26 cellular contexts compared by ENCODE assay signal in the genomic region with DNA sequence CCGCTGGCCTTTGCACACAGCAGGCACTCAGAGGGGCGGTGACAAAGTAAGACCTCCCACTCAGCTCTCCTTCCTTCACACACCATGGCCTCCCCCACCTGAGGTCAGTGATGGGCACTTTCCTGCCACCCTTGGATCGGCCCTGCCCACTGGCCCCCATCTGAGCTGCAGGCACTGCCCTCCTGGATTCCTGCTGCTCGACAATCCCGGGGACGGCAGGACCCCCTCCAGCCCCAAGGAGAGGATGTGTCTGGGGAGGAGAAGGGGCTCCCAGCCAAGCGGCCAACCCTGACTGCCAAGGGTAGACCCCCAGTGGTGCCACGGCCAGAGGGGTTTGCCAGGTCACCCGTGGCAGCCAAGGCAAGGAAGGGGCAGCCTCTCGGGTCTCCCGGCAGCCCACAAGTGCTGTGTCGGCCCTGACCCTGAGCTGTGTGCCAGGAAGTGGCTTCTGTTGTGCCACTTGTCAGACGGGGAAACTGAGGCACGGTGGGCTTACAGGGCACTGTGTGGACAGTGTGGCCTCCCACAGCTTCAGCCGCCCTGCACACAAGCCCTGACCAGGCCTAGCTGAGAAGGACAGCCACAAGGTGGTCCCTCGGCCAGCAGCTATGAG. TPM values are rescaled to one million over a fixed set of nuclear protein-coding genes. Genes with fewer than 3 reads are reported as not detected.
DNase-seq lines count a peak whose midpoint lies in the region; ATAC-seq, FAIRE-seq and TF ChIP-seq lines count a peak whose summit lies in the region.
"Had no signal": no experiment of that assay in that cellular context is flagged by ENCODE, and none has a peak within 500 bp of the region (broad histone marks: within the 10 kb centered on the region; RNA-seq: fewer than 3 reads in every experiment).

No MANE protein-coding gene starts in this region.

- 81% methylated on average over 11 of the region's 16 CpGs for WGBS in HepG2 (ENCODE audit: low lambda C conversion rate)
- WGBS in right lobe of liver (ENCODE audit: insufficient coverage, low coverage, low lambda C conversion rate, missing lambda C conversion rate), result no CpG with 5 or more reads among the region's 16 CpGs

- H3K36me3 ChIP-seq in HepG2 (replicated peaks in 1 of 2; ENCODE audit: control insufficient read depth in 1 of 2, insufficient read depth in 2 of 2, low read length in 2 of 2), result peaks cover 0 to 2% of the 10 kb centered on the region in 2 experiments; a peak in 2 of 5 replicates
- no peaks in the 10 kb centered on the region for H3K36me3 ChIP-seq in right lobe of liver
- peaks cover 20% of the 10 kb centered on the region for H3K36me3 ChIP-seq in lower lobe of right lung
- H3K36me3 ChIP-seq: WERI-Rb-1 had no signal

- H3K27me3 ChIP-seq in HepG2 (ENCODE audit: control insufficient read depth in 1 of 2, insufficient read depth in 2 of 2, low read length in 2 of 2), result no peaks in the 10 kb centered on the region
- no peaks in the 10 kb centered on the region for H3K27me3 ChIP-seq in right lobe of liver
- no peaks in the 10 kb centered on the region for H3K27me3 ChIP-seq in lower lobe of right lung (ENCODE audit: low read depth)
- H3K27me3 ChIP-seq: spleen, testis had no signal

- in situ Hi-C loops in HepG2 (cut with HindIII; ENCODE audit: extremely low pct_ligation_motif_present, low pct_unique_long_range_greater_than_20kb), result no loop called here

- peaks cover 69% of the 10 kb centered on the region for H3K4me1 ChIP-seq in HepG2 (ENCODE audit: insufficient read depth, low read length)
- peaks cover 0 to 44% (median 23%) of the 10 kb centered on the region in 4 donors for H3K4me1 ChIP-seq in right lobe of liver
- peaks cover 83% of the 10 kb centered on the region for H3K4me1 ChIP-seq in lower lobe of right lung
- H3K4me1 ChIP-seq: psoas muscle, testis had no signal

- no peak overlapping the region for H3K9ac ChIP-seq in HepG2 (ENCODE audit: insufficient read depth, low read depth, low read length)

- H3K4me3 ChIP-seq in HepG2 (replicated peaks in 1 of 3; ENCODE audit: insufficient read depth in 1 of 3, low read depth in 2 of 3, low read length in 3 of 3) (no peak overlapping the region), right lobe of liver (no peak overlapping the region), lower lobe of right lung (no peak overlapping the region)
- H3K4me3 ChIP-seq: psoas muscle, spleen, testis had no signal

- BruUV-seq in HepG2 (replicated peaks; lab: Mats Ljungman, UMichigan), result no TSS peak

- CTCF ChIA-PET in HepG2 (lab: Yijun Ruan, JAX; ENCODE audit: low intra/inter-chr PET ratio, low total read pairs), result no interaction called here

- no peak for TF ChIP-seq POLR2A in HepG2 (IDR thresholded peaks at IDR 0.05; ENCODE audit: insufficient read depth in 1 of 2, low read depth in 2 of 2, low read length in 2 of 2)
- TF ChIP-seq POLR2A in right lobe of liver (IDR thresholded peaks at IDR 0.05), result no peak

- H4K20me1 ChIP-seq in HepG2 (ENCODE audit: insufficient read depth, low read length), result peaks cover 28% of the 10 kb centered on the region

- no peak overlapping the region for H2AFZ ChIP-seq in HepG2 (ENCODE audit: low read length)

- TF ChIP-seq RAD21 in HepG2 (CRISPR knock-in tag; IDR thresholded peaks at IDR 0.05), result no peak

- intact Hi-C loops in HepG2 (cut with micrococcal nuclease; ENCODE audit: unreplicated experiment), result no loop called here
- intact Hi-C loops in right lobe of liver (cut with DNase I), result no loop called here
- intact Hi-C loops in lower lobe of right lung (cut with DNase I), result no loop called here

- POLR2A ChIA-PET in HepG2 (lab: Yijun Ruan, JAX), result interaction anchor here (1.5 to 1.6 kb wide), 2 partner anchors 50 to 455 kb away, joined by 4 to 7 read pairs; partner anchors contain the start of genes APRT and ZNF778

- DNase-seq in HepG2 (ENCODE audit: low spot score) (no peak), right lobe of liver (no peak), lower lobe of right lung (no peak), caudate nucleus (lab: John Stamatoyannopoulos, UW) (no peak), SK-N-DZ (ENCODE audit: low spot score) (no peak)
- DNase-seq: activated CD4-positive, alpha-beta memory T cell treated with anti-CD3 and anti-CD28 coated beads, Interleukin-2, amount 10 ng/mL, durations not matched to agents 7 days and 5 days; activated T-cell treated with anti-CD3 and anti-CD28 coated beads, Interleukin-2, amount 50 U/mL, for 1 hour; C1 segment of cervical spinal cord; cortex of kidney; DMS153; foreskin melanocyte; Karpas-422; midbrain; NCI-H1105 treated with DMSO at 0.1 percent for 48 hours; NCI-H526; psoas muscle; SHP77 treated with DMSO at 0.1 percent for 48 hours; spleen; stimulated activated CD8-positive, alpha-beta memory T cell treated with anti-CD3 and anti-CD28 coated beads, Interleukin-4, amount 100 ng/mL, for 48 hours; testis; WERI-Rb-1 had no signal

- FAIRE-seq in HepG2 (lab: Jason Lieb, UNC), result no peak
- FAIRE-seq: A204.1, endothelial cell of umbilical vein, GM12891 had no signal

- ATAC-seq in HepG2 (no peak), right lobe of liver (no peak), lower lobe of right lung (no peak), GM18907 (IDR thresholded peaks at IDR 0.05; ENCODE audit: unreplicated experiment) (no peak)
- ATAC-seq: psoas muscle had no signal

- no peak overlapping the region for H3K4me2 ChIP-seq in HepG2 (ENCODE audit: low read depth, low read length)

- no peak for TF ChIP-seq EP300 in HepG2 (IDR thresholded peaks at IDR 0.05; ENCODE audit: low read depth in 2 of 2, low read length in 2 of 2)
- TF ChIP-seq EP300 in HepG2 (CRISPR knock-in tag; IDR thresholded peaks at IDR 0.05; ENCODE audit: borderline replicate concordance), result no peak

- TF ChIP-seq CTCF in HepG2 (CRISPR knock-in tag; IDR thresholded peaks at IDR 0.05), result no peak
- no peak for TF ChIP-seq CTCF in right lobe of liver (IDR thresholded peaks at IDR 0.05)
- no peak for TF ChIP-seq CTCF in lower lobe of right lung (IDR thresholded peaks at IDR 0.05)

- peaks cover 22% of the 10 kb centered on the region for H3K79me2 ChIP-seq in HepG2 (ENCODE audit: insufficient read depth, low read length)

- no peaks in the 10 kb centered on the region for H3K9me3 ChIP-seq in HepG2 (ENCODE audit: low read length)
- H3K9me3 ChIP-seq in right lobe of liver, result no peaks in the 10 kb centered on the region
- no peaks in the 10 kb centered on the region for H3K9me3 ChIP-seq in lower lobe of right lung
- H3K9me3 ChIP-seq: psoas muscle, testis had no signal

- H3K27ac ChIP-seq in HepG2 (ENCODE audit: extremely low read length, insufficient read depth, low read length) (no peak overlapping the region), right lobe of liver (peak overlapping the region in 1 of 3 donors; percentile 75), lower lobe of right lung (peak overlapping the region; percentile 53), caudate nucleus (ENCODE audit: low read depth, low read length) (no peak overlapping the region)
- H3K27ac ChIP-seq: psoas muscle, testis, WERI-Rb-1 had no signal

RNA-seq across cellular contexts. Expression of gene PIEZO1, which starts 22.7 kb away (rescaled TPM):
- total RNA-seq in HepG2 (2016; rRNA removed; fragmentation: Illumina TruSeq; extraction: Trizol) (32.5 and 85.0 TPM in 2 replicates), right lobe of liver (10 to 100 TPM; 48.9 to 91.9 (median 64.4) TPM), lower lobe of right lung (164 TPM)
- 42.1 and 42.4 TPM in 2 replicates for total RNA-seq in HepG2 (2016; cell fraction: cytosol; rRNA removed; fragmentation: Illumina TruSeq; extraction: Trizol; ENCODE audit: low read depth)
- total RNA-seq in HepG2 (2016; cell fraction: insoluble cytoplasmic fraction; rRNA removed; fragmentation: Illumina TruSeq; extraction: Trizol), result 27.7 and 89.8 TPM in 2 replicates
- 37.0 TPM in 2 replicates for total RNA-seq in HepG2 (2016; cell fraction: membrane; rRNA removed; fragmentation: Illumina TruSeq; extraction: Trizol)
- total RNA-seq in HepG2 (2016; cell fraction: nucleus; rRNA removed; fragmentation: Illumina TruSeq; extraction: Trizol), result 117 and 146 TPM in 2 replicates
- polyA plus RNA-seq in HepG2 (2011; rRNA removed), result 67.9 and 93.5 TPM in 2 replicates
- polyA plus RNA-seq in HepG2 (2011; cell fraction: cytosol; rRNA removed), result 42.8 and 69.2 TPM in 2 replicates
- polyA plus RNA-seq in HepG2 (2011; cell fraction: nucleus; rRNA removed), result 643 and 860 TPM in 2 replicates
- 52.4 and 78.3 TPM in 2 replicates for polyA plus RNA-seq in HepG2 (2012)
- polyA plus RNA-seq in HepG2 (2016; cell fraction: cytosol; fragmentation: Illumina TruSeq; extraction: Trizol; ENCODE audit: low read depth), result 12.7 and 13.6 TPM in 2 replicates
- 33.4 and 36.7 TPM in 2 replicates for polyA plus RNA-seq in HepG2 (2016; cell fraction: insoluble cytoplasmic fraction; fragmentation: Illumina TruSeq; extraction: Trizol; ENCODE audit: low read depth)
- 20.6 and 22.7 TPM in 2 replicates for polyA plus RNA-seq in HepG2 (2016; cell fraction: membrane; fragmentation: Illumina TruSeq; extraction: Trizol; ENCODE audit: low read depth)
- polyA plus RNA-seq in HepG2 (2016; cell fraction: nucleus; fragmentation: Illumina TruSeq; extraction: Trizol; ENCODE audit: insufficient read depth, low read depth), result 296 and 336 TPM in 2 replicates
- 101 and 184 TPM in 2 replicates for polyA minus RNA-seq in HepG2 (2011; rRNA and poly(A)+ RNA removed; ENCODE audit: low replicate concordance)
- polyA minus RNA-seq in HepG2 (2011; cell fraction: cytosol; rRNA and poly(A)+ RNA removed), result 44.8 and 52.9 TPM in 2 replicates
- 89.5 and 109 TPM in 2 replicates for polyA minus RNA-seq in HepG2 (2011; cell fraction: nucleus; rRNA and poly(A)+ RNA removed)
- 37.9 and 52.7 TPM in 2 replicates for polyA plus RNA-seq in SK-N-DZ (2014; cell fraction: cytosol; rRNA removed)
- 213 and 283 TPM in 2 replicates for polyA plus RNA-seq in SK-N-DZ (2014; cell fraction: nucleus; rRNA removed)
- polyA plus RNA-seq: neural cell had no signal

RNA-seq across cellular contexts. Expression of gene CDT1, which starts 41.2 kb away (rescaled TPM):
- total RNA-seq in HepG2 (2016; rRNA removed; fragmentation: Illumina TruSeq; extraction: Trizol) (16.5 and 23.1 TPM in 2 replicates), right lobe of liver (1 to 10 TPM in 2 of 6 experiments, under 1 TPM in 4; 0.22 to 9.6 (median 0.42) TPM), lower lobe of right lung (3.5 TPM)
- total RNA-seq in HepG2 (2016; cell fraction: cytosol; rRNA removed; fragmentation: Illumina TruSeq; extraction: Trizol; ENCODE audit: low read depth), result 14.3 and 18.2 TPM in 2 replicates
- total RNA-seq in HepG2 (2016; cell fraction: insoluble cytoplasmic fraction; rRNA removed; fragmentation: Illumina TruSeq; extraction: Trizol), result 15.0 and 21.7 TPM in 2 replicates
- 30.9 and 31.0 TPM in 2 replicates for total RNA-seq in HepG2 (2016; cell fraction: membrane; rRNA removed; fragmentation: Illumina TruSeq; extraction: Trizol)
- 12.6 and 18.8 TPM in 2 replicates for total RNA-seq in HepG2 (2016; cell fraction: nucleus; rRNA removed; fragmentation: Illumina TruSeq; extraction: Trizol)
- 17.9 and 23.8 TPM in 2 replicates for polyA plus RNA-seq in HepG2 (2011; rRNA removed)
- polyA plus RNA-seq in HepG2 (2011; cell fraction: cytosol; rRNA removed), result 15.0 and 37.3 TPM in 2 replicates
- polyA plus RNA-seq in HepG2 (2011; cell fraction: nucleus; rRNA removed), result 29.6 and 46.8 TPM in 2 replicates
- 13.5 and 17.6 TPM in 2 replicates for polyA plus RNA-seq in HepG2 (2012)
- polyA plus RNA-seq in HepG2 (2016; cell fraction: cytosol; fragmentation: Illumina TruSeq; extraction: Trizol; ENCODE audit: low read depth), result 18.5 and 24.2 TPM in 2 replicates
- 22.4 and 29.0 TPM in 2 replicates for polyA plus RNA-seq in HepG2 (2016; cell fraction: insoluble cytoplasmic fraction; fragmentation: Illumina TruSeq; extraction: Trizol; ENCODE audit: low read depth)
- 25.4 and 37.1 TPM in 2 replicates for polyA plus RNA-seq in HepG2 (2016; cell fraction: membrane; fragmentation: Illumina TruSeq; extraction: Trizol; ENCODE audit: low read depth)
- polyA plus RNA-seq in HepG2 (2016; cell fraction: nucleus; fragmentation: Illumina TruSeq; extraction: Trizol; ENCODE audit: insufficient read depth, low read depth), result 34.6 and 39.8 TPM in 2 replicates
- 25.0 and 71.0 TPM in 2 replicates for polyA minus RNA-seq in HepG2 (2011; rRNA and poly(A)+ RNA removed; ENCODE audit: low replicate concordance)
- polyA minus RNA-seq in HepG2 (2011; cell fraction: cytosol; rRNA and poly(A)+ RNA removed), result 28.6 and 52.8 TPM in 2 replicates
- 6.7 and 8.8 TPM in 2 replicates for polyA minus RNA-seq in HepG2 (2011; cell fraction: nucleus; rRNA and poly(A)+ RNA removed)
- 77.2 and 112 TPM in 2 replicates for polyA plus RNA-seq in SK-N-DZ (2014; cell fraction: cytosol; rRNA removed)
- 39.4 and 47.6 TPM in 2 replicates for polyA plus RNA-seq in SK-N-DZ (2014; cell fraction: nucleus; rRNA removed)

RNA-seq across cellular contexts. Expression of gene APRT, which starts 49.4 kb away (rescaled TPM):
- total RNA-seq in HepG2 (2016; rRNA removed; fragmentation: Illumina TruSeq; extraction: Trizol), result 242 and 274 TPM in 2 replicates
- total RNA-seq in HepG2 (2016; cell fraction: cytosol; rRNA removed; fragmentation: Illumina TruSeq; extraction: Trizol; ENCODE audit: low read depth), result 163 and 167 TPM in 2 replicates
- total RNA-seq in HepG2 (2016; cell fraction: insoluble cytoplasmic fraction; rRNA removed; fragmentation: Illumina TruSeq; extraction: Trizol), result 238 and 275 TPM in 2 replicates
- 188 and 208 TPM in 2 replicates for total RNA-seq in HepG2 (2016; cell fraction: membrane; rRNA removed; fragmentation: Illumina TruSeq; extraction: Trizol)
- total RNA-seq in HepG2 (2016; cell fraction: nucleus; rRNA removed; fragmentation: Illumina TruSeq; extraction: Trizol), result 99.7 and 110 TPM in 2 replicates
- 155 and 210 TPM in 2 replicates for polyA plus RNA-seq in HepG2 (2011; rRNA removed)
- polyA plus RNA-seq in HepG2 (2011; cell fraction: cytosol; rRNA removed), result 94.2 and 153 TPM in 2 replicates
- polyA plus RNA-seq in HepG2 (2011; cell fraction: nucleus; rRNA removed), result 101 and 126 TPM in 2 replicates
- 136 and 175 TPM in 2 replicates for polyA plus RNA-seq in HepG2 (2012)
- polyA plus RNA-seq in HepG2 (2016; cell fraction: cytosol; fragmentation: Illumina TruSeq; extraction: Trizol; ENCODE audit: low read depth), result 172 and 184 TPM in 2 replicates
- polyA plus RNA-seq in HepG2 (2016; cell fraction: insoluble cytoplasmic fraction; fragmentation: Illumina TruSeq; extraction: Trizol; ENCODE audit: low read depth), result 339 and 349 TPM in 2 replicates
- polyA plus RNA-seq in HepG2 (2016; cell fraction: membrane; fragmentation: Illumina TruSeq; extraction: Trizol; ENCODE audit: low read depth), result 196 and 203 TPM in 2 replicates
- polyA plus RNA-seq in HepG2 (2016; cell fraction: nucleus; fragmentation: Illumina TruSeq; extraction: Trizol; ENCODE audit: insufficient read depth, low read depth), result 192 and 201 TPM in 2 replicates
- polyA minus RNA-seq in HepG2 (2011; rRNA and poly(A)+ RNA removed; ENCODE audit: low replicate concordance), result 83.2 and 86.7 TPM in 2 replicates
- 75.3 and 84.8 TPM in 2 replicates for polyA minus RNA-seq in HepG2 (2011; cell fraction: cytosol; rRNA and poly(A)+ RNA removed)
- 35.7 and 49.8 TPM in 2 replicates for polyA minus RNA-seq in HepG2 (2011; cell fraction: nucleus; rRNA and poly(A)+ RNA removed)
- total RNA-seq in right lobe of liver, result 100 to 1,000 TPM in 2 of 6 experiments, 10 to 100 TPM in 4; 61.4 to 120 (median 74.1) TPM
- 87.8 TPM for total RNA-seq in lower lobe of right lung
- 144 and 169 TPM in 2 replicates for polyA plus RNA-seq in SK-N-DZ (2014; cell fraction: cytosol; rRNA removed)
- 148 and 171 TPM in 2 replicates for polyA plus RNA-seq in SK-N-DZ (2014; cell fraction: nucleus; rRNA removed)

RNA-seq across cellular contexts. Expression of gene CTU2, which starts 56.1 kb away (rescaled TPM):
- total RNA-seq in HepG2 (2016; rRNA removed; fragmentation: Illumina TruSeq; extraction: Trizol), result 21.9 TPM in 2 replicates
- total RNA-seq in HepG2 (2016; cell fraction: cytosol; rRNA removed; fragmentation: Illumina TruSeq; extraction: Trizol; ENCODE audit: low read depth), result 11.4 and 12.8 TPM in 2 replicates
- total RNA-seq in HepG2 (2016; cell fraction: insoluble cytoplasmic fraction; rRNA removed; fragmentation: Illumina TruSeq; extraction: Trizol), result 16.8 and 22.4 TPM in 2 replicates
- 13.8 and 15.9 TPM in 2 replicates for total RNA-seq in HepG2 (2016; cell fraction: membrane; rRNA removed; fragmentation: Illumina TruSeq; extraction: Trizol)
- 16.7 and 17.2 TPM in 2 replicates for total RNA-seq in HepG2 (2016; cell fraction: nucleus; rRNA removed; fragmentation: Illumina TruSeq; extraction: Trizol)
- polyA plus RNA-seq in HepG2 (2011; rRNA removed), result 13.3 and 18.5 TPM in 2 replicates
- 11.8 and 19.4 TPM in 2 replicates for polyA plus RNA-seq in HepG2 (2011; cell fraction: cytosol; rRNA removed)
- polyA plus RNA-seq in HepG2 (2011; cell fraction: nucleus; rRNA removed), result 63.3 and 73.6 TPM in 2 replicates
- 11.6 and 15.1 TPM in 2 replicates for polyA plus RNA-seq in HepG2 (2012)
- polyA plus RNA-seq in HepG2 (2016; cell fraction: cytosol; fragmentation: Illumina TruSeq; extraction: Trizol; ENCODE audit: low read depth), result 12.4 and 16.5 TPM in 2 replicates
- 20.9 and 22.4 TPM in 2 replicates for polyA plus RNA-seq in HepG2 (2016; cell fraction: insoluble cytoplasmic fraction; fragmentation: Illumina TruSeq; extraction: Trizol; ENCODE audit: low read depth)
- polyA plus RNA-seq in HepG2 (2016; cell fraction: membrane; fragmentation: Illumina TruSeq; extraction: Trizol; ENCODE audit: low read depth), result 13.3 and 14.9 TPM in 2 replicates
- 39.4 and 44.9 TPM in 2 replicates for polyA plus RNA-seq in HepG2 (2016; cell fraction: nucleus; fragmentation: Illumina TruSeq; extraction: Trizol; ENCODE audit: insufficient read depth, low read depth)
- 23.1 and 25.7 TPM in 2 replicates for polyA minus RNA-seq in HepG2 (2011; rRNA and poly(A)+ RNA removed; ENCODE audit: low replicate concordance)
- polyA minus RNA-seq in HepG2 (2011; cell fraction: cytosol; rRNA and poly(A)+ RNA removed), result 15.2 and 18.6 TPM in 2 replicates
- polyA minus RNA-seq in HepG2 (2011; cell fraction: nucleus; rRNA and poly(A)+ RNA removed), result 19.3 and 20.7 TPM in 2 replicates
- total RNA-seq in right lobe of liver, result 1 to 10 TPM; 5.0 to 9.5 (median 8.2) TPM
- total RNA-seq in lower lobe of right lung, result 14.5 TPM
- 31.8 and 36.8 TPM in 2 replicates for polyA plus RNA-seq in SK-N-DZ (2014; cell fraction: cytosol; rRNA removed)
- 56.6 and 109 TPM in 2 replicates for polyA plus RNA-seq in SK-N-DZ (2014; cell fraction: nucleus; rRNA removed)

RNA-seq across cellular contexts. Expression of gene RNF166, which starts 56.2 kb away (rescaled TPM):
- total RNA-seq in HepG2 (2016; rRNA removed; fragmentation: Illumina TruSeq; extraction: Trizol) (15.1 and 23.0 TPM in 2 replicates), right lobe of liver (10 to 100 TPM in 2 of 6 experiments, 1 to 10 TPM in 4; 8.1 to 12.8 (median 10.0) TPM), lower lobe of right lung (61.9 TPM)
- total RNA-seq in HepG2 (2016; cell fraction: cytosol; rRNA removed; fragmentation: Illumina TruSeq; extraction: Trizol; ENCODE audit: low read depth), result 36.0 and 37.2 TPM in 2 replicates
- total RNA-seq in HepG2 (2016; cell fraction: insoluble cytoplasmic fraction; rRNA removed; fragmentation: Illumina TruSeq; extraction: Trizol), result 17.3 and 23.3 TPM in 2 replicates
- total RNA-seq in HepG2 (2016; cell fraction: membrane; rRNA removed; fragmentation: Illumina TruSeq; extraction: Trizol), result 41.6 and 45.9 TPM in 2 replicates
- 14.0 and 14.1 TPM in 2 replicates for total RNA-seq in HepG2 (2016; cell fraction: nucleus; rRNA removed; fragmentation: Illumina TruSeq; extraction: Trizol)
- 21.4 and 26.2 TPM in 2 replicates for polyA plus RNA-seq in HepG2 (2011; rRNA removed)
- 14.8 and 24.4 TPM in 2 replicates for polyA plus RNA-seq in HepG2 (2011; cell fraction: cytosol; rRNA removed)
- polyA plus RNA-seq in HepG2 (2011; cell fraction: nucleus; rRNA removed), result 83.8 and 91.3 TPM in 2 replicates
- polyA plus RNA-seq in HepG2 (2012), result 12.2 and 16.1 TPM in 2 replicates
- 22.9 and 25.4 TPM in 2 replicates for polyA plus RNA-seq in HepG2 (2016; cell fraction: cytosol; fragmentation: Illumina TruSeq; extraction: Trizol; ENCODE audit: low read depth)
- 19.2 and 20.2 TPM in 2 replicates for polyA plus RNA-seq in HepG2 (2016; cell fraction: insoluble cytoplasmic fraction; fragmentation: Illumina TruSeq; extraction: Trizol; ENCODE audit: low read depth)
- polyA plus RNA-seq in HepG2 (2016; cell fraction: membrane; fragmentation: Illumina TruSeq; extraction: Trizol; ENCODE audit: low read depth), result 32.0 and 34.1 TPM in 2 replicates
- polyA plus RNA-seq in HepG2 (2016; cell fraction: nucleus; fragmentation: Illumina TruSeq; extraction: Trizol; ENCODE audit: insufficient read depth, low read depth), result 36.7 and 43.4 TPM in 2 replicates
- 11.5 and 25.6 TPM in 2 replicates for polyA minus RNA-seq in HepG2 (2011; rRNA and poly(A)+ RNA removed; ENCODE audit: low replicate concordance)
- 12.9 and 17.8 TPM in 2 replicates for polyA minus RNA-seq in HepG2 (2011; cell fraction: cytosol; rRNA and poly(A)+ RNA removed)
- polyA minus RNA-seq in HepG2 (2011; cell fraction: nucleus; rRNA and poly(A)+ RNA removed), result 14.2 and 18.7 TPM in 2 replicates
- polyA plus RNA-seq in SK-N-DZ (2014; cell fraction: cytosol; rRNA removed), result 50.9 and 65.7 TPM in 2 replicates
- polyA plus RNA-seq in SK-N-DZ (2014; cell fraction: nucleus; rRNA removed), result 115 and 130 TPM in 2 replicates
